In genomic region chr1:48572632-48573258, GRCh38 we compare ENCODE assay signal across 8 cellular contexts.
DNase-seq lines count a peak whose midpoint lies in the region; ATAC-seq and TF ChIP-seq lines count a peak whose summit lies in the region.

No MANE protein-coding gene starts in this region.

- no peak overlapping the region for H2BK120ac ChIP-seq in mesendoderm (ENCODE audit: low read depth, low read length)

- no peak overlapping the region for H2BK15ac ChIP-seq in mesendoderm (replicated peaks; ENCODE audit: low read depth)

- no peaks in the 10 kb centered on the region for H3K36me3 Mint-ChIP-seq in endothelial cell (ENCODE audit: low read depth, unreplicated experiment)

- H3K9ac ChIP-seq in MM.1S (ENCODE audit: low read length) = no peak overlapping the region
- no peak overlapping the region for H3K9ac ChIP-seq in mesendoderm (ENCODE audit: low read length)

- no peaks in the 10 kb centered on the region for H3F3A ChIP-seq in DOHH2 (ENCODE audit: control insufficient read depth, insufficient read depth)
- no peaks in the 10 kb centered on the region for H3F3A ChIP-seq in MM.1S (ENCODE audit: insufficient read depth, low read length)

- DNase-seq in MM.1S (peak; percentile 31), Peyer's patch (peak in 2 of 3 donors; percentile 16 to 47), endothelial cell (ENCODE audit: low spot score) (peak; percentile 78), mesendoderm (peak; percentile 90), aorta (peak in 1 of 2 donors; percentile 61)

- H3K4me3 ChIP-seq in DOHH2 (ENCODE audit: low read length) (no peak overlapping the region), MM.1S (ENCODE audit: low read length) (no peak overlapping the region), Peyer's patch (no peak overlapping the region), mesendoderm (ENCODE audit: low read length) (no peak overlapping the region), aorta (ENCODE audit: low read length in 2 of 2) (no peak overlapping the region)

- H3K4me1 ChIP-seq in DOHH2 (ENCODE audit: control insufficient read depth, low read length) = no peaks in the 10 kb centered on the region
- no peaks in the 10 kb centered on the region for H3K4me1 ChIP-seq in MM.1S (ENCODE audit: low read length)
- H3K4me1 ChIP-seq in Peyer's patch = no peaks in the 10 kb centered on the region
- no peaks in the 10 kb centered on the region for H3K4me1 ChIP-seq in mesendoderm (ENCODE audit: control insufficient read depth, low read depth, low read length)
- H3K4me1 ChIP-seq in aorta (ENCODE audit: control insufficient read depth in 1 of 2, insufficient read depth in 2 of 2, low read length in 2 of 2) = no peaks in the 10 kb centered on the region

- H4K5ac ChIP-seq in mesendoderm (ENCODE audit: low read length) = no peak overlapping the region

- no peak overlapping the region for H2AFZ ChIP-seq in MM.1S (ENCODE audit: low read length)

- no peak overlapping the region for H2BK5ac ChIP-seq in mesendoderm (ENCODE audit: low read length)

- H3K4ac ChIP-seq in mesendoderm (ENCODE audit: low read depth, low read length) = no peak overlapping the region

- H3K9me3 Mint-ChIP-seq in endothelial cell (ENCODE audit: unreplicated experiment) = no peaks in the 10 kb centered on the region

- no peak overlapping the region for H3K23ac ChIP-seq in mesendoderm (ENCODE audit: low read length)

- H3K79me1 ChIP-seq in mesendoderm (ENCODE audit: low read length) = no peaks in the 10 kb centered on the region

- H3K27me3 ChIP-seq in DOHH2 (ENCODE audit: control insufficient read depth, low read length) (no peaks in the 10 kb centered on the region; the same call in 1 of the 2 replicates), MM.1S (replicated peaks; ENCODE audit: insufficient read depth, low read length) (no peaks in the 10 kb centered on the region), Peyer's patch (no peaks in the 10 kb centered on the region), mesendoderm (ENCODE audit: insufficient read depth, low read length, poor library complexity) (no peaks in the 10 kb centered on the region), aorta (ENCODE audit: control insufficient read depth in 1 of 2, insufficient read depth in 2 of 2, low read length in 1 of 2) (no peaks in the 10 kb centered on the region)

- H3K27me3 Mint-ChIP-seq in endothelial cell (ENCODE audit: unreplicated experiment) = peaks cover 2% of the 10 kb centered on the region

- no CpG with 5 or more reads among the region's 7 CpGs for WGBS in mesendoderm (ENCODE audit: extremely low coverage, insufficient coverage, low lambda C conversion rate)
- 54 to 57% methylated on average over 7 of the region's 7 CpGs for WGBS in aorta, 2 donors

- no peak overlapping the region for H3K4me3 Mint-ChIP-seq in endothelial cell (ENCODE audit: unreplicated experiment)

- H3K27ac ChIP-seq in DOHH2 (ENCODE audit: low read depth, low read length) (no peak overlapping the region), MM.1S (ENCODE audit: low read length) (no peak overlapping the region), Peyer's patch (no peak overlapping the region), mesendoderm (ENCODE audit: low read depth, low read length) (no peak overlapping the region), aorta (ENCODE audit: low read depth in 1 of 2, low read length in 2 of 2) (no peak overlapping the region)

- no peaks in the 10 kb centered on the region for H3K9me2 ChIP-seq in DOHH2 (replicated peaks; ENCODE audit: control insufficient read depth, low read length)
- H3K9me2 ChIP-seq in MM.1S (replicated peaks; ENCODE audit: insufficient read depth, low read length) = no peaks in the 10 kb centered on the region

- no peak for TF ChIP-seq POLR2A in Peyer's patch (IDR thresholded peaks at IDR 0.05)

- H2AK5ac ChIP-seq in mesendoderm (ENCODE audit: low read length) = no peak overlapping the region

- H3K36me3 ChIP-seq in DOHH2 (ENCODE audit: control insufficient read depth, low read length) (no peaks in the 10 kb centered on the region), MM.1S (replicated peaks; ENCODE audit: insufficient read depth, low read length) (no peaks in the 10 kb centered on the region), Peyer's patch (no peaks in the 10 kb centered on the region), mesendoderm (ENCODE audit: control insufficient read depth, insufficient read depth, low read length) (no peaks in the 10 kb centered on the region), aorta (ENCODE audit: control insufficient read depth in 1 of 2, insufficient read depth in 2 of 2, low read length in 1 of 2) (no peaks in the 10 kb centered on the region)

- H3K4me2 ChIP-seq in DOHH2 (ENCODE audit: low read length) (no peak overlapping the region), MM.1S (ENCODE audit: low read depth, low read length) (no peak overlapping the region), mesendoderm (ENCODE audit: low read length) (no peak overlapping the region)

- ATAC-seq in GM21526 (IDR thresholded peaks at IDR 0.05; ENCODE audit: low FRiP score, unreplicated experiment) = peak; percentile 80
- ATAC-seq in aorta (ENCODE audit: low FRiP score) = peak; percentile 40
- ATAC-seq in GM18517 (IDR thresholded peaks at IDR 0.05; ENCODE audit: unreplicated experiment) = no peak

- H4K20me1 ChIP-seq in DOHH2 (ENCODE audit: control insufficient read depth, insufficient read depth, low read depth, low read length) = no peaks in the 10 kb centered on the region
- H4K20me1 ChIP-seq in MM.1S (ENCODE audit: insufficient read depth, low read length) = no peaks in the 10 kb centered on the region

- intact Hi-C loops in aorta (cut with DNase I) = loop anchor here in 1 of 2 donors (5.0 kb wide), 2 partner anchors 125 to 245 kb away; no protein-coding TSS in a partner anchor

- H4K8ac ChIP-seq in mesendoderm (ENCODE audit: low read depth, low read length) = no peak overlapping the region

- H3K4me1 Mint-ChIP-seq in endothelial cell (ENCODE audit: unreplicated experiment) = no peaks in the 10 kb centered on the region

- no peak overlapping the region for H3K56ac ChIP-seq in mesendoderm (ENCODE audit: low read length)

- no peak overlapping the region for H3K18ac ChIP-seq in mesendoderm (ENCODE audit: low read length)

- H3K9me3 ChIP-seq in DOHH2 (ENCODE audit: control insufficient read depth, insufficient read depth, low read length) = no peaks in the 10 kb centered on the region
- no peaks in the 10 kb centered on the region for H3K9me3 ChIP-seq in MM.1S (replicated peaks; ENCODE audit: insufficient read depth, low read length)
- H3K9me3 ChIP-seq in Peyer's patch = no peaks in the 10 kb centered on the region
- no peaks in the 10 kb centered on the region for H3K9me3 ChIP-seq in aorta (ENCODE audit: control insufficient read depth, low read length)

- peak overlapping the region; percentile 72 for H3K27ac Mint-ChIP-seq in endothelial cell (ENCODE audit: unreplicated experiment)

- H3K79me2 ChIP-seq in DOHH2 (ENCODE audit: control insufficient read depth, low read length) (no peaks in the 10 kb centered on the region), MM.1S (ENCODE audit: low read length) (no peaks in the 10 kb centered on the region), mesendoderm (ENCODE audit: control insufficient read depth, insufficient read depth, low read length) (no peaks in the 10 kb centered on the region)

- TF ChIP-seq CTCF in DOHH2 (IDR thresholded peaks at IDR 0.05; ENCODE audit: low read depth, low read length, poor library complexity, severe bottlenecking) = peak; percentile 54
- TF ChIP-seq CTCF in MM.1S (IDR thresholded peaks at IDR 0.05; ENCODE audit: low read length) = peak; percentile 53
- peak in 4 of 6 experiments; percentile 31 to 40 (median 38) for TF ChIP-seq CTCF in Peyer's patch (IDR thresholded peaks at IDR 0.05)
- peak; percentile 58 for TF ChIP-seq CTCF in endothelial cell (IDR thresholded peaks at IDR 0.05; ENCODE audit: unreplicated experiment)
